Comparison of ENCODE assay signal across 8 cellular contexts in the genomic region with DNA sequence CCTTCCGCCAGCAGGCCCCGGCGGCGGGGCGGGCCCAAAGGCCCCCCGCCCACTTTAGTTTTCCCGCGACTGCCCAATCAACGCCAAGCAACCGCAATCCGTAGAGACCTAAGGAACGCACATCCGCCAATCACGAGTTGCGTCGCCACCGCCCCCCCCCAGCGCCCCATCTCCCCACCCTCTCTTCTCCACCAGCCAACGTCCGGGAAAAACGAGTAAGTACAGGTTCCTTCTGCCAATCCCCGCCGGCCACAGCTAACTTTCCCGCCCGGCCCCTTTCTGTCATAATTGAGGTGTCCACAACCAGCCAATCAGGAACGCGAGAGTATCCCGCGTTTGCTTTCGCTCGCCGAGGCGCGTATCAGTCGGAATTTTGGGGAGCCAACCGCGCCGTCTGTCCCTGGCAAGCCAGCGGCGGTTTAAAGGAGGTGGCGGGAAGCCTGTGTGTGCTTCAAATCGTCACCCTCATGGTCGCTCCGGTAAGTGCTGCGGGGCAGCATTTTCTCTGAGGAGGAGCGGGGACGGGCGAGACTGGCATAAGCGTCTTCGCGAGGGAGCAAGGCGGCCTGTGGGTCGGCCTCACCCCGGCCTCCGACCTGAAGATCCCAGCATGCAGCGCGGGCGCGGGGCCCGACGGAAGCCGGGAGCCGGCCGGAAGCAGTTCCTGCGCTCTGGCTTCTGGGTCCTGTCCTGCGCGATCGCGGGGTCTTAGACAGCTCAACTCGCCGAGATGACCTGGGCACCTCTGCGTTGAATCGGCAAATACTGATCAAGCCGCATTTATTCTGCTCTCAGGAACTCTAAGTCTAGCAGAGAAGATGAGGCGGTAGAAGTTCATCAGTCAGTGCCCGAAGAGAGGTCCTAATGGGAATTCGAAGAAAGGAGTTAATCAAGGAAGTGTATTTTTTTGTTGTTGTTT. TPM values are rescaled to one million over a fixed set of nuclear protein-coding genes. Genes with fewer than 3 reads are reported as not detected.
DNase-seq lines count a peak whose midpoint lies in the region; ATAC-seq and TF ChIP-seq lines count a peak whose summit lies in the region.

A gene with protein sequence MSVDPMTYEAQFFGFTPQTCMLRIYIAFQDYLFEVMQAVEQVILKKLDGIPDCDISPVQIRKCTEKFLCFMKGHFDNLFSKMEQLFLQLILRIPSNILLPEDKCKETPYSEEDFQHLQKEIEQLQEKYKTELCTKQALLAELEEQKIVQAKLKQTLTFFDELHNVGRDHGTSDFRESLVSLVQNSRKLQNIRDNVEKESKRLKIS (plus strand): TSS at position 361 of the 919 bp plus-strand sequence. CDS start 2,297 bp downstream, outside the sequence.

- intact Hi-C loops in T-helper 2 cell treated with Interferon-gamma antibody and Interleukin-4, amounts not matched to agents 100 ng/mL and 5 ng/mL, for 36 hours (cut with micrococcal nuclease) = loop anchor here (1.0 to 10.0 kb wide), 8 partner anchors 15 to 1528 kb away; partner anchors contain the start of genes C17orf100, C1QBP, MED31 and NLRP1
- intact Hi-C loops in uterus (cut with DNase I; ENCODE audit: low total_unique reads) = no loop called here

- peak; percentile 76 to 83 for TF ChIP-seq POLR2A in uterus (IDR thresholded peaks at IDR 0.05)

- H3K36me3 ChIP-seq in right atrium auricular region (peaks cover 41% of the 10 kb centered on the region), uterus (no peaks in the 10 kb centered on the region)

- H3K27ac ChIP-seq in right atrium auricular region (peak within 1 kb of the TSS; percentile 99), uterus (peak within 1 kb of the TSS; percentile 98 to 99)

- TF ChIP-seq CTCF in right atrium auricular region (IDR thresholded peaks at IDR 0.05) (no peak), uterus (IDR thresholded peaks at IDR 0.05) (peak in 1 of 4 experiments; percentile 2)

- H3K4me1 ChIP-seq in right atrium auricular region (peaks cover 0 to 30% of the 10 kb centered on the region in 2 donors), uterus (peaks cover 3 to 8% of the 10 kb centered on the region in 2 donors)

- DNase-seq in NCI-H187 treated with DMSO at 0.1 percent for 48 hours (lab: John Stamatoyannopoulos, UW) (peak; percentile 91), anterior cingulate cortex (lab: John Stamatoyannopoulos, UW) (peak; percentile 85 to 100 (median 98)), right atrium auricular region (ENCODE audit: low spot score) (peak; percentile 100), pulmonary artery endothelial cell (ENCODE audit: low read depth, low spot score) (peak; percentile 98), uterus (peak; percentile 97 to 99)

- H3K9me3 ChIP-seq in right atrium auricular region (no peaks in the 10 kb centered on the region), uterus (no peaks in the 10 kb centered on the region)

- H3K4me3 ChIP-seq in right atrium auricular region = peak within 1 kb of the TSS; percentile 89 to 93
- H3K4me3 ChIP-seq in uterus = peak within 1 kb of the TSS; percentile 62 to 92

- ATAC-seq in GM18498 (IDR thresholded peaks at IDR 0.05; ENCODE audit: unreplicated experiment) = peak; percentile 87
- ATAC-seq in HG02943 (IDR thresholded peaks at IDR 0.05; ENCODE audit: low read depth, unreplicated experiment) = peak; percentile 88

- H3K27me3 ChIP-seq in right atrium auricular region = no peaks in the 10 kb centered on the region
- no peaks in the 10 kb centered on the region for H3K27me3 ChIP-seq in uterus

RNA-seq across cellular contexts. Expression of the gene that starts here (rescaled TPM):
- 37.2 and 40.7 TPM in 2 replicates for total RNA-seq in T-helper 2 cell treated with Interferon-gamma antibody and Interleukin-4, amounts not matched to agents 100 ng/mL and 5 ng/mL, for 36 hours
- total RNA-seq in right atrium auricular region (10 to 100 TPM in 1 of 2 donors, 1 to 10 TPM in 1; 6.6 to 11.4 TPM), pulmonary artery endothelial cell (17.6 and 30.4 TPM in 2 replicates), uterus (10 to 100 TPM in 2 of 4 donors, 1 to 10 TPM in 2; 5.6 to 39.2 (median 13.4) TPM)

Comparison
In these comparisons a context has a peak if more than half of its experiments do, and no peak if none do; other contexts are left out.
1. Peak in every context shown above with its lines: DNase-seq, ATAC-seq, H3K4me3 ChIP-seq and H3K27ac ChIP-seq.